13 cellular contexts compared by ENCODE assay signal in genomic region chr1:119587328-119587727, GRCh38.
A peak's percentile ranks its signal among the peaks of the same experiment; 100 is the strongest.
DNase-seq lines count a peak whose midpoint lies in the region; ATAC-seq lines count a peak whose summit lies in the region.
"Had no signal": no experiment of that assay in that cellular context is flagged by ENCODE, and none has a peak within 500 bp of the region (broad histone marks: within the 10 kb centered on the region; RNA-seq: fewer than 3 reads in every experiment).

No MANE protein-coding gene starts in this region.

- H3K27me3 Mint-ChIP-seq in activated T-cell treated with anti-CD3 and anti-CD28 coated beads, Interleukin-2, amount 50 U/mL, for 24 hours = no peaks in the 10 kb centered on the region
- H3K27me3 Mint-ChIP-seq: type B pancreatic cell had no signal

- H3K27me3 ChIP-seq in aorta (ENCODE audit: control insufficient read depth in 1 of 2, insufficient read depth in 2 of 2, low read length in 1 of 2) = no peaks in the 10 kb centered on the region
- H3K27me3 ChIP-seq: foreskin keratinocyte had no signal

- no peaks in the 10 kb centered on the region for H3K4me1 ChIP-seq in aorta (ENCODE audit: control insufficient read depth in 1 of 2, insufficient read depth in 2 of 2, low read length in 2 of 2)
- H3K4me1 ChIP-seq: foreskin keratinocyte had no signal

- no peaks in the 10 kb centered on the region for H3K9me3 Mint-ChIP-seq in activated T-cell treated with anti-CD3 and anti-CD28 coated beads, Interleukin-2, amount 50 U/mL, for 24 hours
- H3K9me3 Mint-ChIP-seq: type B pancreatic cell had no signal

- ATAC-seq in aorta (ENCODE audit: low FRiP score) = no peak
- ATAC-seq: foreskin keratinocyte, left ventricle myocardium superior had no signal

- DNase-seq in DMS53 (lab: John Stamatoyannopoulos, UW) (peak; percentile 21), DMS53 treated with DMSO at 0.1 percent for 48 hours (lab: John Stamatoyannopoulos, UW; ENCODE audit: unreplicated experiment) (no peak), NCI-H69 (lab: John Stamatoyannopoulos, UW) (peak; percentile 83), dermis blood vessel endothelial cell (peak; percentile 24), smooth muscle cell of the brain vasculature (ENCODE audit: low read depth, low spot score) (peak; percentile 90), NK-92 (lab: John Stamatoyannopoulos, UW; ENCODE audit: unreplicated experiment) (no peak), aorta (no peak)
- no peak for DNase-seq in activated T-cell treated with anti-CD3 and anti-CD28 coated beads, Interleukin-2, amount 50 U/mL, for 24 hours
- DNase-seq: foreskin keratinocyte, IMR-90, left ventricle myocardium superior had no signal

- intact Hi-C loops in aorta (cut with DNase I) = no loop called here

- 76 to 81% methylated on average over 3 of the region's 3 CpGs for WGBS in aorta, 2 donors

- H3K27ac ChIP-seq in aorta (ENCODE audit: low read depth in 1 of 2, low read length in 2 of 2) = no peak overlapping the region
- H3K27ac ChIP-seq: 22Rv1, foreskin keratinocyte had no signal

- H3K4me1 Mint-ChIP-seq in activated T-cell treated with anti-CD3 and anti-CD28 coated beads, Interleukin-2, amount 50 U/mL, for 24 hours (ENCODE audit: low read depth) = no peaks in the 10 kb centered on the region

- H3K27ac Mint-ChIP-seq in activated T-cell treated with anti-CD3 and anti-CD28 coated beads, Interleukin-2, amount 50 U/mL, for 24 hours = no peak overlapping the region
- H3K27ac Mint-ChIP-seq: type B pancreatic cell had no signal

- H3K4me3 Mint-ChIP-seq in activated T-cell treated with anti-CD3 and anti-CD28 coated beads, Interleukin-2, amount 50 U/mL, for 24 hours = no peak overlapping the region
- H3K4me3 Mint-ChIP-seq: type B pancreatic cell had no signal

- H3K36me3 ChIP-seq in aorta (ENCODE audit: control insufficient read depth in 1 of 2, insufficient read depth in 2 of 2, low read length in 1 of 2) = peaks cover 0 to 2% of the 10 kb centered on the region in 2 donors

- no peak overlapping the region for H3K4me3 ChIP-seq in aorta (ENCODE audit: low read length in 2 of 2)

- no peaks in the 10 kb centered on the region for H3K9me3 ChIP-seq in aorta (ENCODE audit: control insufficient read depth, low read length)

- H3K36me3 Mint-ChIP-seq in activated T-cell treated with anti-CD3 and anti-CD28 coated beads, Interleukin-2, amount 50 U/mL, for 24 hours (ENCODE audit: low read depth) = no peaks in the 10 kb centered on the region
- H3K36me3 Mint-ChIP-seq: type B pancreatic cell had no signal

Comparison
In these comparisons a context has a peak if more than half of its experiments do, and no peak if none do; other contexts are left out.
1. DNase-seq: peak in DMS53 (single experiment), NCI-H69 (single experiment), dermis blood vessel endothelial cell (single experiment) and smooth muscle cell of the brain vasculature (single experiment); none in DMS53 treated with DMSO at 0.1 percent for 48 hours (single experiment), NK-92 (single experiment), activated T-cell treated with anti-CD3 and anti-CD28 coated beads, Interleukin-2, amount 50 U/mL, for 24 hours (single experiment) and aorta (0 of 2).